In genomic region chr22:25105817-25106650, GRCh38 we compare ENCODE assay signal across 17 cellular contexts.
DNase-seq lines count a peak whose midpoint lies in the region; ATAC-seq, FAIRE-seq and TF ChIP-seq lines count a peak whose summit lies in the region.
"Had no signal": no experiment of that assay in that cellular context is flagged by ENCODE, and none has a peak within 500 bp of the region (broad histone marks: within the 10 kb centered on the region; RNA-seq: fewer than 3 reads in every experiment).

No MANE protein-coding gene starts in this region.

- no peak for ATAC-seq in WTC11

- no peaks in the 10 kb centered on the region; the same call in 1 of the 2 replicates for H3K79me1 ChIP-seq in H1 (ENCODE audit: low read depth, low read length)

- no peak overlapping the region for H3K18ac ChIP-seq in H1 (ENCODE audit: extremely low read depth, low read length)

- H2BK5ac ChIP-seq in H1 (ENCODE audit: low read depth, low read length), result no peak overlapping the region

- H4K5ac ChIP-seq in H1 (ENCODE audit: insufficient read length, low read depth, low read length), result no peak overlapping the region

- no peak overlapping the region for H2BK15ac ChIP-seq in H1 (ENCODE audit: low read length)

- no peak for TF ChIP-seq RAD21 in H1 (IDR thresholded peaks at IDR 0.05 in 1 of 2, conservative IDR thresholded peaks at IDR 0.05 in 1 of 2; ENCODE audit: low read depth in 2 of 2, low read length in 2 of 2)

- no peak overlapping the region for H2BK20ac ChIP-seq in H1 (ENCODE audit: low read length)

- no peak overlapping the region for H3K56ac ChIP-seq in H1 (replicated peaks; ENCODE audit: insufficient read length, low read depth, low read length)

- H3K27ac ChIP-seq in HEK293 (ENCODE audit: extremely low read depth, low read depth, low read length) (no peak overlapping the region), H1 (ENCODE audit: low read depth, low read length) (no peak overlapping the region), temporal lobe (ENCODE audit: low read depth, low read length) (peak overlapping the region; percentile 11)

- peak overlapping the region; percentile 26; the same call in 1 of the 2 replicates for H3K27ac Mint-ChIP-seq in WTC11
- H3K27ac Mint-ChIP-seq: CD14-positive monocyte had no signal

- H3K36me3 ChIP-seq in HEK293 (ENCODE audit: control insufficient read depth in 2 of 2, insufficient read depth in 1 of 2, low read length in 2 of 2), result no peaks in the 10 kb centered on the region
- no peaks in the 10 kb centered on the region for H3K36me3 ChIP-seq in H1 (ENCODE audit: control insufficient read depth in 2 of 4, insufficient read depth in 4 of 4, low read length in 3 of 4)
- H3K36me3 ChIP-seq: HAP-1 had no signal

- H3K9me3 ChIP-seq in HEK293 (ENCODE audit: control insufficient read depth, insufficient read depth, low read depth, low read length) (no peaks in the 10 kb centered on the region), H1 (ENCODE audit: insufficient read depth in 2 of 2, low read depth in 1 of 2, low read length in 1 of 2) (no peaks in the 10 kb centered on the region)
- H3K9me3 ChIP-seq: HAP-1 had no signal

- no peak overlapping the region for H3K4ac ChIP-seq in H1 (replicated peaks; ENCODE audit: insufficient read length, low read depth, low read length)

- H2AFZ ChIP-seq in H1 (ENCODE audit: low read length), result no peak overlapping the region

- H3K23me2 ChIP-seq in H1 (ENCODE audit: low read depth, low read length), result peaks cover 3% of the 10 kb centered on the region

- TF ChIP-seq EP300 in H1 (IDR thresholded peaks at IDR 0.05; ENCODE audit: borderline replicate concordance in 1 of 2, low read depth in 2 of 2, low read length in 2 of 2), result no peak

- 92% methylated on average over 7 of the region's 7 CpGs; no CpG with 5 or more reads in 1 of the 2 experiments for WGBS in H1 (ENCODE audit: extremely low coverage in 1 of 2, insufficient coverage in 1 of 2, insufficient read length in 1 of 2, insufficient replicate concordance in 2 of 2, low coverage in 1 of 2, low lambda C conversion rate in 2 of 2, missing lambda C conversion rate in 1 of 2), 2 experiments

- no peak overlapping the region for H4K91ac ChIP-seq in H1 (replicated peaks; ENCODE audit: insufficient read length, low read length)

- H3K9ac ChIP-seq in H1 (replicated peaks in 1 of 4; ENCODE audit: extremely low read depth in 1 of 4, low read depth in 3 of 4, low read length in 3 of 4), result no peak overlapping the region

- no peak for FAIRE-seq in H1 (lab: Jason Lieb, UNC)
- FAIRE-seq: RCC 7860 had no signal

- no peak overlapping the region for H3K23ac ChIP-seq in H1 (ENCODE audit: insufficient read length)

- no peak overlapping the region for H3K4me3 ChIP-seq in HEK293 (ENCODE audit: low read depth, low read length)
- H3K4me3 ChIP-seq in H1 (ENCODE audit: extremely low read depth in 1 of 4, insufficient read depth in 2 of 4, low read depth in 3 of 4, low read length in 4 of 4), result no peak overlapping the region
- H3K4me3 ChIP-seq: HAP-1 had no signal

- H3K4me3 Mint-ChIP-seq in WTC11, result no peak overlapping the region
- H3K4me3 Mint-ChIP-seq: CD14-positive monocyte had no signal

- H4K20me1 ChIP-seq in H1 (replicated peaks in 1 of 2; ENCODE audit: control insufficient read depth in 1 of 2, insufficient read depth in 2 of 2, low read length in 2 of 2), result no peaks in the 10 kb centered on the region

- no peak overlapping the region for H2BK12ac ChIP-seq in H1 (ENCODE audit: low read depth, low read length)

- no peak for DNase-seq in WTC11 (ENCODE audit: low spot score)
- DNase-seq in H1 (ENCODE audit: low read depth in 1 of 2, low spot score in 2 of 2), result no peak
- no peak for DNase-seq in activated naive CD4-positive, alpha-beta T cell treated with anti-CD3 and anti-CD28 coated beads, Interleukin-2, amount 50 U/mL, for 16 hours
- no peak for DNase-seq in effector CD4-positive, alpha-beta T cell
- no peak for DNase-seq in cerebellar cortex (ENCODE audit: low spot score)
- DNase-seq: ACHN; DND-41; NCI-H1694 treated with DMSO at 0.1 percent for 48 hours; NCI-H510A; NCI-H748 treated with DMSO at 0.1 percent for 48 hours; NK-92 treated with Interleukin-12 subunit alpha and Interleukin-12 subunit beta, amount 100 ng/mL, for 24 hours; Right ventricle myocardium superior had no signal

- no peaks in the 10 kb centered on the region for H3K9me3 Mint-ChIP-seq in WTC11

- CTCF ChIA-PET in HEK293 (lab: Yijun Ruan, JAX), result interaction anchor here (0.6 to 1.5 kb wide), 5 partner anchors 26 to 92 kb away, joined by 3 to 5 read pairs (median 5); no protein-coding TSS in a partner anchor
- CTCF ChIA-PET in WTC11 (lab: Charles Lee), result interaction anchor here (1.0 to 1.9 kb wide), 5 partner anchors 12 to 96 kb away, joined by 3 to 7 read pairs (median 4); no protein-coding TSS in a partner anchor
- CTCF ChIA-PET in H1 (lab: Charles Lee; ENCODE audit: partially characterized antibody), result interaction anchor here (1.2 to 1.4 kb wide), 5 partner anchors 10 to 167 kb away, joined by 3 to 6 read pairs (median 5); no protein-coding TSS in a partner anchor

- no peak overlapping the region for H2BK120ac ChIP-seq in H1 (replicated peaks; ENCODE audit: low read depth, low read length)

- TF ChIP-seq CTCF in HEK293 (tag by site-specific recombination; IDR thresholded peaks at IDR 0.05) (no peak), WTC11 (IDR thresholded peaks at IDR 0.05) (no peak), H1 (IDR thresholded peaks at IDR 0.05; ENCODE audit: control extremely low read depth in 1 of 3, insufficient read depth in 1 of 3, low read depth in 1 of 3, low read length in 3 of 3) (no peak)

- H4K8ac ChIP-seq in H1 (ENCODE audit: extremely low read depth, insufficient read depth, low read length), result no peak overlapping the region

- H3K27me3 Mint-ChIP-seq in WTC11 (ENCODE audit: low read depth), result no peaks in the 10 kb centered on the region

- no peaks in the 10 kb centered on the region for H3K79me2 ChIP-seq in H1 (ENCODE audit: control insufficient read depth in 1 of 2, insufficient read depth in 2 of 2, low read length in 2 of 2)

- H3K36me3 Mint-ChIP-seq in WTC11, result no peaks in the 10 kb centered on the region
- H3K36me3 Mint-ChIP-seq: CD14-positive monocyte had no signal

- peaks cover 11% of the 10 kb centered on the region for H3K4me1 Mint-ChIP-seq in WTC11

- no peak overlapping the region for H3K14ac ChIP-seq in H1 (ENCODE audit: insufficient read length)

- H3K4me2 ChIP-seq in H1 (ENCODE audit: insufficient read depth in 1 of 2, low read depth in 2 of 2, low read length in 2 of 2), result no peak overlapping the region

- no peaks in the 10 kb centered on the region for H3K4me1 ChIP-seq in HEK293 (ENCODE audit: control insufficient read depth, insufficient read depth, low read length)
- H3K4me1 ChIP-seq in H1 (replicated peaks in 1 of 4; ENCODE audit: control insufficient read depth in 3 of 4, insufficient read depth in 4 of 4, low read length in 3 of 4), result peaks cover 0 to 7% (median 4%) of the 10 kb centered on the region in 4 experiments; a peak in 5 of 7 replicates

- no peak for TF ChIP-seq POLR2A in H1 (IDR thresholded peaks at IDR 0.05; ENCODE audit: control extremely low read depth in 1 of 2, low read depth in 2 of 2, low read length in 2 of 2)

- no peaks in the 10 kb centered on the region for H3K27me3 ChIP-seq in H1 (replicated peaks in 1 of 4; ENCODE audit: control insufficient read depth in 3 of 4, extremely low read depth in 1 of 4, insufficient read depth in 3 of 4, low read length in 3 of 4)

- POLR2A ChIA-PET in HEK293 (lab: Yijun Ruan, JAX), result no interaction called here
- POLR2A ChIA-PET in WTC11 (lab: Charles Lee), result no interaction called here
- POLR2A ChIA-PET in H1 (lab: Charles Lee; ENCODE audit: partially characterized antibody), result interaction anchor here (0.7 to 0.8 kb wide), 2 partner anchors 22 to 24 kb away, joined by 3 read pairs; no protein-coding TSS in a partner anchor

- 0 out of 2 replicates have a peak overlapping the region, but pooled peaks have one; percentile 26 for H2AK5ac ChIP-seq in H1 (ENCODE audit: low read depth, low read length)

TF ChIP-seq in HEK293, 187 proteins besides CTCF, POLR2A, EP300 and RAD21 (continues in another document):
- 0 out of 2 replicates have a peak, but pooled peaks have one; percentile 35 for TF ChIP-seq ZNF768 (tag by site-specific recombination; IDR thresholded peaks at IDR 0.05)
- peak; percentile 97 for TF ChIP-seq ZNF664 (tag by site-specific recombination; IDR thresholded peaks at IDR 0.05)
- no peak for TF ChIP-seq TRIM28 (IDR thresholded peaks at IDR 0.05; ENCODE audit: borderline replicate concordance, low read length)

TF ChIP-seq in WTC11, 78 proteins besides CTCF, POLR2A, EP300 and RAD21 (continues in another document):
- TF ChIP-seq ZNF396 (CRISPR knock-in tag; IDR thresholded peaks at IDR 0.05; ENCODE audit: borderline replicate concordance) (no peak), MAX (CRISPR knock-in tag; IDR thresholded peaks at IDR 0.05) (no peak), ZNF423 (CRISPR knock-in tag; IDR thresholded peaks at IDR 0.05) (no peak), TCF7 (CRISPR knock-in tag; IDR thresholded peaks at IDR 0.05; ENCODE audit: low read depth) (no peak), FOXP1 (CRISPR knock-in tag; IDR thresholded peaks at IDR 0.05; ENCODE audit: borderline replicate concordance) (no peak), ZNF317 (CRISPR knock-in tag; IDR thresholded peaks at IDR 0.05; ENCODE audit: borderline replicate concordance, low read depth) (no peak)

TF ChIP-seq in H1, 55 proteins besides CTCF, POLR2A, EP300 and RAD21:
- TF ChIP-seq ATF2 (IDR thresholded peaks at IDR 0.05; ENCODE audit: low read length), result no peak
